9 cellular contexts compared by ENCODE assay signal in the genomic region with DNA sequence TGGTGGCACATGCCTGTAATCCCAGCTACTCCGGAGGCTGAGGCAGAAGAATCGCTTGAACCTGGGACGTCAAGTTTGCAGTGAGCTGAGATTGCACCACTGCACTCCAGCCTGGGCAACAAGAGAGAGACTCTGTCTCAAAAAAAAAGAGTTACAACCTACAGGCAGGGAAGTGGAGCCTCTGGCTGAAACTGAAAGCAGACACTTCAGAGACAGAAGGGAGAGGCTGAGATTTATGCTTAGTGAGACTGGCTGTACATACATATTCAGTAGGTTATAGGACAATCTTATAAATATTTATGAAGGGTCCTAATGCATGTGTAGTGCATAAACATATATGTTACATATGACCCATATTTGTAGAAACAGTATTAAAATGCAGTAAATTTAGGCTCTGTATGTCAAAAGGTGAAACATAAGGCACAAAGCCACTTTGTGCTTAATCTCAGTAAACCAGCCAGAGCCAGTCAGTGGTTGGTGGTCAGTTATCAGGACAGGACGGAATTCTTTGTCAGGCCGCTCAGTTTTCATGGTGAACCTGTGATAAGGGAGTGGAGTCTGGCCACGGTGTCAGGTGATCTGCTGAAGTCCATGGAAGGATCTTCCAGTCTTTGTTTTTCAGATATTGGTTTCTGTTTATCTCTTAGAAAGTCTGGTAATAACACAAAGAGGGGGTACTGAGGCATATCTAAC. TPM values are rescaled to one million over a fixed set of nuclear protein-coding genes. Genes with fewer than 3 reads are reported as not detected.
DNase-seq lines count a peak whose midpoint lies in the region; ATAC-seq and TF ChIP-seq lines count a peak whose summit lies in the region.
"Had no signal": no experiment of that assay in that cellular context is flagged by ENCODE, and none has a peak within 500 bp of the region (broad histone marks: within the 10 kb centered on the region; RNA-seq: fewer than 3 reads in every experiment).

No MANE protein-coding gene starts in this region.

- H3K4me3 Mint-ChIP-seq in activated T-cell treated with anti-CD3 and anti-CD28 coated beads, Interleukin-2, amount 50 U/mL, for 4 hours, result no peak overlapping the region
- no peak overlapping the region for H3K4me3 Mint-ChIP-seq in progenitor cell of endocrine pancreas (ENCODE audit: low read depth)

- no peak overlapping the region for H3K14ac ChIP-seq in trophoblast cell (ENCODE audit: low read length)

- H4K8ac ChIP-seq in trophoblast cell (ENCODE audit: low read depth, low read length), result no peak overlapping the region

- no peak overlapping the region for H4K91ac ChIP-seq in trophoblast cell (ENCODE audit: low read depth, low read length)

- no peak overlapping the region for H3K4ac ChIP-seq in trophoblast cell (ENCODE audit: low read depth, low read length)

- no peak overlapping the region for H3K23ac ChIP-seq in trophoblast cell (ENCODE audit: low read length)

- peak; percentile 50 to 77 for ATAC-seq in activated T-cell treated with anti-CD3 and anti-CD28 coated beads, Interleukin-2, amount 50 U/mL, for 4 hours
- peak; percentile 88 for ATAC-seq in HG02588 (IDR thresholded peaks at IDR 0.05; ENCODE audit: unreplicated experiment)

- no peaks in the 10 kb centered on the region for H3K27me3 ChIP-seq in trophoblast cell (ENCODE audit: insufficient read depth, low read length)

- H3K36me3 Mint-ChIP-seq in activated T-cell treated with anti-CD3 and anti-CD28 coated beads, Interleukin-2, amount 50 U/mL, for 4 hours (ENCODE audit: insufficient read depth), result peaks cover 2% of the 10 kb centered on the region
- peaks cover 2% of the 10 kb centered on the region for H3K36me3 Mint-ChIP-seq in progenitor cell of endocrine pancreas (ENCODE audit: insufficient read depth)

- H3K9me3 Mint-ChIP-seq in activated T-cell treated with anti-CD3 and anti-CD28 coated beads, Interleukin-2, amount 50 U/mL, for 4 hours, result peaks cover 4% of the 10 kb centered on the region
- peaks cover 5% of the 10 kb centered on the region for H3K9me3 Mint-ChIP-seq in progenitor cell of endocrine pancreas (ENCODE audit: low read depth)

- H3K4me2 ChIP-seq in trophoblast cell (ENCODE audit: low read length), result no peak overlapping the region

- H2BK5ac ChIP-seq in trophoblast cell (ENCODE audit: low read depth, low read length, poor library complexity), result no peak overlapping the region

- H3K79me1 ChIP-seq in trophoblast cell (ENCODE audit: low read length), result peaks cover 2% of the 10 kb centered on the region

- no peaks in the 10 kb centered on the region for H3K36me3 ChIP-seq in trophoblast cell (ENCODE audit: control insufficient read depth in 1 of 2, insufficient read depth in 2 of 2, low read length in 2 of 2)

- DNase-seq in activated T-cell treated with anti-CD3 and anti-CD28 coated beads, Interleukin-2, amount 50 U/mL, for 4 hours, result no peak
- DNase-seq in activated T-cell treated with anti-CD3 and anti-CD28 coated beads for 4 hours (no peak), MV-4-11 (lab: John Stamatoyannopoulos, UW) (peak; percentile 59), progenitor cell of endocrine pancreas (ENCODE audit: low spot score, unreplicated experiment) (no peak), GM19238 (ENCODE audit: insufficient read length, low spot score) (no peak), trophoblast cell (no peak)
- DNase-seq in NK-92 treated with Interleukin-12 subunit alpha and Interleukin-12 subunit beta, amount 100 ng/mL, for 24 hours (lab: John Stamatoyannopoulos, UW), result no peak

- H3K27ac ChIP-seq in trophoblast cell (ENCODE audit: low read depth, low read length), result no peak overlapping the region

- H3K4me1 ChIP-seq in trophoblast cell (ENCODE audit: control insufficient read depth in 1 of 2, insufficient read depth in 2 of 2, low read length in 2 of 2), result peaks cover 0 to 4% of the 10 kb centered on the region in 2 experiments

- peaks cover 3% of the 10 kb centered on the region for H3K9me3 ChIP-seq in trophoblast cell (ENCODE audit: insufficient read depth, low read depth, low read length)

- no peak overlapping the region for H2BK120ac ChIP-seq in trophoblast cell (ENCODE audit: insufficient read depth, low read length, poor library complexity)

- H3K4me3 ChIP-seq in trophoblast cell (ENCODE audit: low read depth, low read length), result no peak overlapping the region

- peaks cover 17% of the 10 kb centered on the region for H3K4me1 Mint-ChIP-seq in activated T-cell treated with anti-CD3 and anti-CD28 coated beads, Interleukin-2, amount 50 U/mL, for 4 hours (ENCODE audit: low read depth)
- H3K4me1 Mint-ChIP-seq in progenitor cell of endocrine pancreas (ENCODE audit: low read depth), result peaks cover 14% of the 10 kb centered on the region

- no peaks in the 10 kb centered on the region for H3K79me2 ChIP-seq in trophoblast cell (ENCODE audit: control insufficient read depth, insufficient read depth, low read length, poor library complexity)

- H4K12ac ChIP-seq in trophoblast cell (ENCODE audit: low read depth, low read length), result no peak overlapping the region

- no peak overlapping the region for H2BK12ac ChIP-seq in trophoblast cell (ENCODE audit: low read length)

- H3K27me3 Mint-ChIP-seq in activated T-cell treated with anti-CD3 and anti-CD28 coated beads, Interleukin-2, amount 50 U/mL, for 4 hours (ENCODE audit: low read depth), result peaks cover 2% of the 10 kb centered on the region
- H3K27me3 Mint-ChIP-seq in progenitor cell of endocrine pancreas, result peaks cover 4% of the 10 kb centered on the region

- no peak overlapping the region for H3K18ac ChIP-seq in trophoblast cell (ENCODE audit: low read length)

- no CpG with 5 or more reads among the region's 6 CpGs for WGBS in trophoblast cell (ENCODE audit: extremely low coverage, insufficient coverage, insufficient read length)

- H3K9ac ChIP-seq in trophoblast cell (ENCODE audit: low read length), result no peak overlapping the region

- H3K27ac Mint-ChIP-seq in progenitor cell of endocrine pancreas, result peak overlapping the region; percentile 2

- no peak overlapping the region for H2AFZ ChIP-seq in trophoblast cell (ENCODE audit: insufficient read depth, low read length, poor library complexity)

- no peak for TF ChIP-seq CTCF in progenitor cell of endocrine pancreas (IDR thresholded peaks at IDR 0.05; ENCODE audit: unreplicated experiment)

- no peak overlapping the region for H2AK5ac ChIP-seq in trophoblast cell (ENCODE audit: low read length)

RNA-seq across cellular contexts. Expression of a gene that starts 13.7 kb away (rescaled TPM):
- not detected for total RNA-seq in activated T-cell treated with anti-CD3 and anti-CD28 coated beads, Interleukin-2, amount 50 U/mL, for 4 hours
- total RNA-seq in progenitor cell of endocrine pancreas, result not detected in 2 replicates
- polyA plus RNA-seq in trophoblast cell (2013), result not detected in 2 replicates
- total RNA-seq: SK-MEL-5 had no signal

RNA-seq across cellular contexts. Expression of a gene that starts 42.9 kb away (rescaled TPM):
- under 1 TPM in 1 of 3 donors, not detected in 2; 0.32 TPM for total RNA-seq in activated T-cell treated with anti-CD3 and anti-CD28 coated beads, Interleukin-2, amount 50 U/mL, for 4 hours
- total RNA-seq in progenitor cell of endocrine pancreas, result 5.6 and 8.4 TPM in 2 replicates
- 0.73 and 0.93 TPM in 2 replicates for polyA plus RNA-seq in trophoblast cell (2013)
- total RNA-seq: SK-MEL-5 had no signal

RNA-seq across cellular contexts. Expression of a gene that starts 50.6 kb away (rescaled TPM):
- not detected for total RNA-seq in activated T-cell treated with anti-CD3 and anti-CD28 coated beads, Interleukin-2, amount 50 U/mL, for 4 hours
- total RNA-seq in progenitor cell of endocrine pancreas, result 0.60 TPM in 1 of 2 replicates, not detected in the other
- not detected in 2 replicates for polyA plus RNA-seq in trophoblast cell (2013)
- total RNA-seq: SK-MEL-5 had no signal
